1 cellular context compared by ENCODE assay signal in the genomic region with DNA sequence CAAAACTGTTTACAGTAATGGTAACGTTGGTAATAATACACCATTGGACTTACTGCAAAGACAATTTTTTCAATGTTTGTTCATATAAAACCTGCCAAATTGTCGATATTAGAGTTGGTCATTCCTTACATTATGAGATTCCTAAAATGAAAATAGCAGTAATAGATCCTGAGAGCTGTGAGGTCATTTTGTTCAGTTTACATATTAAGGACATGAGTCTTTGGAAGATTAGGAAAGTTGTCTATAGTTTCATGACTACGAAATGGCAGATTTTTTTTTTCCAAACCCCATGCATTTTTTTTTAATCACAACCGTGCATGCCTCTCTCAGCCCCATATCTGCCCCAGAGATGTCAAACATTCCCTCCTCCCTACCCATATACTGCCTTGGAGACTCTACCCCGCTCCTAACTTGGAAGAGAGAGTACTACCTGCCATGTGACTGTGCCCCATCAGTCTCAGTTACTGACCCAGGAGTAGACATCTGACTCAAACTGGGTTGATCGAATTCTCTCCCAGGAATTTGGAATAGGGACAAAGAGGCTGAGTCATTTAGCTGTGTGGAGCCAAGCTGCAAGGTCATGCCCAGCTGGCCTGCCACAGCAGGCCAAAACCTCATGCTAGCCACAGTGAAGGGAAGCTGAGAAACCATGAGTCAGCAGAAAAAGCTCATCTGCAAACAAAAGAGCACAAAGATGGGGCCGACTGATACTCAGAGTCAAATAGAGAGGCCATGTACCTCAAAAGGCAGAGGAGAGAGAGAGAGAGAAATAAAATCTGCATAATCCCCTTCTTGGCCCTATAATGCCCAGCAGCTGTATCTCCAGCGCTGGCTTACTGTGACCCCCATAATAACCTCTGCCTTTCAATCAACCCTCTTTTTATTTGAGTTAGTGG.
TF ChIP-seq lines count a peak whose summit lies in the region.

No MANE protein-coding gene starts in this region.

TF ChIP-seq in K562, 482 proteins besides CTCF, POLR2A, EP300 and RAD21 (continued from another document and continues in another):
- TF ChIP-seq HMGN3 (IDR thresholded peaks at IDR 0.05; ENCODE audit: borderline replicate concordance, extremely low read depth, insufficient read length, low read depth, low read length) (no peak), BACH1 (tag; IDR thresholded peaks at IDR 0.05) (peak; percentile 100), RFX5 (IDR thresholded peaks at IDR 0.05; ENCODE audit: low read depth, low read length) (no peak), HNRNPH1 (optimal IDR thresholded peaks at IDR 0.05; ENCODE audit: low read depth, low read length) (no peak), ARID2 (IDR thresholded peaks at IDR 0.05) (no peak), SMAD2 (IDR thresholded peaks at IDR 0.05; ENCODE audit: low read depth, low read length) (no peak), ZNF695 (CRISPR knock-in tag; IDR thresholded peaks at IDR 0.05) (no peak), ZNF311 (CRISPR knock-in tag; IDR thresholded peaks at IDR 0.05) (0 out of 2 replicates have a peak, but pooled peaks have one; percentile 44), ZNF280B (CRISPR knock-in tag; IDR thresholded peaks at IDR 0.05) (no peak), CBFB (CRISPR knock-in tag; IDR thresholded peaks at IDR 0.05) (0 out of 2 replicates have a peak, but pooled peaks have one; percentile 41), STAT6 (CRISPR knock-in tag; IDR thresholded peaks at IDR 0.05) (0 out of 2 replicates have a peak, but pooled peaks have one; percentile 45), MTA2 (IDR thresholded peaks at IDR 0.05; ENCODE audit: low read depth) (peak; percentile 61; the same call in 1 of the 2 replicates), ZNF232 (CRISPR knock-in tag; IDR thresholded peaks at IDR 0.05) (no peak), PCBP1 (IDR thresholded peaks at IDR 0.05; ENCODE audit: low read depth, low read length, poor library complexity, severe bottlenecking) (no peak), SMARCA4 (IDR thresholded peaks at IDR 0.05) (peak; percentile 93), ZKSCAN1 (IDR thresholded peaks at IDR 0.05; ENCODE audit: low read depth, low read length) (peak; percentile 83), TOE1 (IDR thresholded peaks at IDR 0.05; ENCODE audit: borderline replicate concordance) (no peak; the same call in 1 of the 2 replicates), TOE1 (CRISPR knock-in tag; IDR thresholded peaks at IDR 0.05; ENCODE audit: borderline replicate concordance, low read depth) (no peak), UBTF (IDR thresholded peaks at IDR 0.05; ENCODE audit: borderline replicate concordance in 1 of 2, low read depth in 2 of 2, low read length in 2 of 2) (no peak), CREB5 (CRISPR knock-in tag; IDR thresholded peaks at IDR 0.05) (no peak), TAF15 (IDR thresholded peaks at IDR 0.05; ENCODE audit: low read depth, low read length) (no peak), THAP7 (CRISPR knock-in tag; IDR thresholded peaks at IDR 0.05) (no peak), ZNF398 (CRISPR knock-in tag; IDR thresholded peaks at IDR 0.05) (no peak), ZNF778 (CRISPR knock-in tag; IDR thresholded peaks at IDR 0.05) (no peak), SMAD3 (CRISPR knock-in tag; conservative IDR thresholded peaks at IDR 0.05) (peak; percentile 74), GTF3C2 (IDR thresholded peaks at IDR 0.05; ENCODE audit: borderline replicate concordance, extremely low read depth, insufficient read length) (no peak), CEBPG (CRISPR knock-in tag; IDR thresholded peaks at IDR 0.05) (no peak), CEBPG (tag; conservative IDR thresholded peaks at IDR 0.05 in 1 of 2, IDR thresholded peaks at IDR 0.05 in 1 of 2) (no peak), PRMT5 (CRISPR knock-in tag; IDR thresholded peaks at IDR 0.05) (no peak), ZNF57 (CRISPR knock-in tag; IDR thresholded peaks at IDR 0.05) (no peak), RBM22 (IDR thresholded peaks at IDR 0.05; ENCODE audit: low read depth, low read length, poor library complexity, severe bottlenecking) (no peak), RBM39 (optimal IDR thresholded peaks at IDR 0.05; ENCODE audit: low read depth, low read length) (no peak), ERF (CRISPR knock-in tag; IDR thresholded peaks at IDR 0.05) (no peak), TBL1XR1 (IDR thresholded peaks at IDR 0.05; ENCODE audit: low read length in 2 of 2) (peak in 1 of 2 experiments; percentile 80; a peak in 2 of 4 replicates), ZFP30 (CRISPR knock-in tag; IDR thresholded peaks at IDR 0.05; ENCODE audit: borderline replicate concordance) (no peak), WHSC1 (IDR thresholded peaks at IDR 0.05; ENCODE audit: low read length) (no peak), MAFG (tag; conservative IDR thresholded peaks at IDR 0.05) (peak; percentile 100), SMAD4 (CRISPR knock-in tag; conservative IDR thresholded peaks at IDR 0.05) (peak; percentile 88)
- TF ChIP-seq, protein P1, sequence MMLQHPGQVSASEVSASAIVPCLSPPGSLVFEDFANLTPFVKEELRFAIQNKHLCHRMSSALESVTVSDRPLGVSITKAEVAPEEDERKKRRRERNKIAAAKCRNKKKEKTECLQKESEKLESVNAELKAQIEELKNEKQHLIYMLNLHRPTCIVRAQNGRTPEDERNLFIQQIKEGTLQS (IDR thresholded peaks at IDR 0.05), result peak; percentile 85
- TF ChIP-seq, protein P1 (CRISPR knock-in tag; conservative IDR thresholded peaks at IDR 0.05), result 0 out of 2 replicates have a peak, but pooled peaks have one; percentile 21
- TF ChIP-seq, protein P2, sequence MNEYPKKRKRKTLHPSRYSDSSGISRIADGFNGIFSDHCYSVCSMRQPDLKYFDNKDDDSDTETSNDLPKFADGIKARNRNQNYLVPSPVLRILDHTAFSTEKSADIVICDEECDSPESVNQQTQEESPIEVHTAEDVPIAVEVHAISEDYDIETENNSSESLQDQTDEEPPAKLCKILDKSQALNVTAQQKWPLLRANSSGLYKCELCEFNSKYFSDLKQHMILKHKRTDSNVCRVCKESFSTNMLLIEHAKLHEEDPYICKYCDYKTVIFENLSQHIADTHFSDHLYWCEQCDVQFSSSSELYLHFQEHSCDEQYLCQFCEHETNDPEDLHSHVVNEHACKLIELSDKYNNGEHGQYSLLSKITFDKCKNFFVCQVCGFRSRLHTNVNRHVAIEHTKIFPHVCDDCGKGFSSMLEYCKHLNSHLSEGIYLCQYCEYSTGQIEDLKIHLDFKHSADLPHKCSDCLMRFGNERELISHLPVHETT (CRISPR knock-in tag; conservative IDR thresholded peaks at IDR 0.05 in 1 of 2, IDR thresholded peaks at IDR 0.05 in 1 of 2), result peak in 1 of 2 experiments; percentile 73; a peak in 2 of 4 replicates
- TF ChIP-seq, protein P3, sequence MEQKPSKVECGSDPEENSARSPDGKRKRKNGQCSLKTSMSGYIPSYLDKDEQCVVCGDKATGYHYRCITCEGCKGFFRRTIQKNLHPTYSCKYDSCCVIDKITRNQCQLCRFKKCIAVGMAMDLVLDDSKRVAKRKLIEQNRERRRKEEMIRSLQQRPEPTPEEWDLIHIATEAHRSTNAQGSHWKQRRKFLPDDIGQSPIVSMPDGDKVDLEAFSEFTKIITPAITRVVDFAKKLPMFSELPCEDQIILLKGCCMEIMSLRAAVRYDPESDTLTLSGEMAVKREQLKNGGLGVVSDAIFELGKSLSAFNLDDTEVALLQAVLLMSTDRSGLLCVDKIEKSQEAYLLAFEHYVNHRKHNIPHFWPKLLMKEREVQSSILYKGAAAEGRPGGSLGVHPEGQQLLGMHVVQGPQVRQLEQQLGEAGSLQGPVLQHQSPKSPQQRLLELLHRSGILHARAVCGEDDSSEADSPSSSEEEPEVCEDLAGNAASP (IDR thresholded peaks at IDR 0.05), result no peak
